8 cellular contexts compared by ENCODE assay signal in the genomic region with DNA sequence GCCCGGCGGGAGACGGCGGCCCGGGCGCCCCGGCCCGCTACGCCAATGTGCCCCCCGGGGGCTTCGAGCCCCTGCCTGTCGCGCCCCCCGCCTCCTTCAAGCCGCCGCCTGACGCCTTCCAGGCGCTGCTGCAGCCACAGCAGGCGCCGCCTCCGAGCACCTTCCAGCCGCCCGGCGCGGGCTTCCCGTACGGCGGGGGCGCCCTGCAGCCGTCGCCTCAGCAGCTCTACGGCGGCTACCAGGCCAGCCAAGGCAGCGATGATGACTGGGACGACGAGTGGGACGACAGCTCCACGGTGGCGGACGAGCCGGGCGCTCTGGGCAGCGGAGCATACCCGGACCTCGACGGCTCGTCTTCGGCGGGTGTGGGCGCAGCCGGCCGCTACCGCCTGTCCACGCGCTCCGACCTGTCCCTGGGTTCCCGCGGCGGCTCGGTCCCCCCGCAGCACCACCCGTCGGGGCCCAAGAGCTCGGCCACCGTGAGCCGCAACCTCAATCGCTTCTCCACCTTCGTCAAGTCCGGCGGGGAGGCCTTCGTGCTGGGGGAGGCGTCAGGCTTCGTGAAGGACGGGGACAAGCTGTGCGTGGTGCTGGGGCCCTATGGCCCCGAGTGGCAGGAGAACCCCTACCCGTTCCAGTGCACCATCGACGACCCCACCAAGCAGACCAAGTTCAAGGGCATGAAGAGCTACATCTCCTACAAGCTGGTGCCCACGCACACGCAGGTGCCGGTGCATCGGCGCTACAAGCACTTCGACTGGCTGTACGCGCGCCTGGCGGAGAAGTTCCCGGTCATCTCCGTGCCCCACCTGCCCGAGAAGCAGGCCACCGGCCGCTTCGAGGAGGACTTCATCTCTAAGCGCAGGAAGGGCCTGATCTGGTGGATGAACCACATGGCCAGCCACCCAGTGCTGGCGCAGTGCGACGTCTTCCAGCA. TPM values are rescaled to one million over a fixed set of nuclear protein-coding genes. Genes with fewer than 3 reads are reported as not detected.
A peak's percentile ranks its signal among the peaks of the same experiment; 100 is the strongest.
DNase-seq lines count a peak whose midpoint lies in the region; ATAC-seq, FAIRE-seq and TF ChIP-seq lines count a peak whose summit lies in the region.

No MANE protein-coding gene starts in this region.

- POLR2A ChIA-PET in BJ (lab: Charles Lee) = interaction anchor here (0.5 kb wide), 1 partner anchor 134 kb away, joined by 3 read pairs; no protein-coding TSS in a partner anchor

- DNase-seq in BJ (ENCODE audit: low read depth) = no peak
- peak; percentile 11 for DNase-seq in HT1080 (ENCODE audit: low read depth)
- DNase-seq in UCSD-AML1 (lab: John Stamatoyannopoulos, UW; ENCODE audit: unreplicated experiment) = peak; percentile 60
- peak in 1 of 2 donors; percentile 58 for DNase-seq in breast epithelium (ENCODE audit: low spot score in 2 of 2)
- peak; percentile 91 for DNase-seq in kidney
- peak; percentile 57 for DNase-seq in stimulated activated CD4-positive, alpha-beta T cell treated with anti-CD3 and anti-CD28 coated beads, Interleukin-1b, Interleukin-23, amount 100 ng/mL, for 48 hours
- no peak for DNase-seq in DMS79 (lab: John Stamatoyannopoulos, UW)

- peak; percentile 18 for ATAC-seq in GM19452 (IDR thresholded peaks at IDR 0.05; ENCODE audit: unreplicated experiment)

- H3K27ac ChIP-seq in breast epithelium (peak overlapping the region; percentile 95 to 97), kidney (ENCODE audit: low read depth in 2 of 2, low read length in 2 of 2) (peak overlapping the region; percentile 87 to 90)

- H3K9ac ChIP-seq in kidney (ENCODE audit: low read length in 2 of 2) = peak overlapping the region; percentile 65 to 83

- intact Hi-C loops in breast epithelium (cut with DNase I; ENCODE audit: low total_unique reads) (loop anchor here (5.0 kb wide), 1 partner anchor 329 kb away; no protein-coding TSS in a partner anchor), kidney (cut with DNase I) (no loop called here)

- TF ChIP-seq CTCF in BJ (IDR thresholded peaks at IDR 0.05; ENCODE audit: insufficient read depth, low read depth, low read length) (0 out of 2 replicates have a peak, but pooled peaks have one; percentile 2), breast epithelium (IDR thresholded peaks at IDR 0.05) (no peak), kidney (IDR thresholded peaks at IDR 0.05; ENCODE audit: borderline replicate concordance, extremely low read depth, insufficient read depth) (no peak)

- peaks cover 8% of the 10 kb centered on the region in 2 donors for H3K4me1 ChIP-seq in breast epithelium
- H3K4me1 ChIP-seq in kidney (ENCODE audit: control insufficient read depth in 1 of 2, insufficient read depth in 1 of 2, low read depth in 1 of 2, low read length in 2 of 2) = peaks cover 7 to 30% of the 10 kb centered on the region in 2 donors

- peak overlapping the region; percentile 65 for H3K4me3 ChIP-seq in BJ (ENCODE audit: low read depth, low read length)
- H3K4me3 ChIP-seq in breast epithelium = peak overlapping the region; percentile 62 to 95 (median 85)
- H3K4me3 ChIP-seq in kidney (ENCODE audit: low read length in 2 of 2) = peak overlapping the region; percentile 60 to 90

- H3K27me3 ChIP-seq in BJ (ENCODE audit: control insufficient read depth, insufficient read depth, low read length) = no peaks in the 10 kb centered on the region
- H3K27me3 ChIP-seq in breast epithelium = no peaks in the 10 kb centered on the region

- CTCF ChIA-PET in BJ (lab: Yijun Ruan, JAX) = interaction anchor here (0.6 to 4.6 kb wide), 47 partner anchors 13 to 766 kb away, joined by 3 to 110 read pairs (median 6); a partner anchor contains a TSS

- H3K36me3 ChIP-seq in BJ (ENCODE audit: control insufficient read depth, insufficient read depth, low read length) (peaks cover 11% of the 10 kb centered on the region), breast epithelium (no peaks in the 10 kb centered on the region), kidney (ENCODE audit: control insufficient read depth in 1 of 2, insufficient read depth in 2 of 2, low read length in 2 of 2) (no peaks in the 10 kb centered on the region)

- FAIRE-seq in kidney (lab: Jason Lieb, UNC) = no peak

- H3K9me3 ChIP-seq in breast epithelium (no peaks in the 10 kb centered on the region), kidney (ENCODE audit: control insufficient read depth in 1 of 2, low read length in 2 of 2) (no peaks in the 10 kb centered on the region)

- TF ChIP-seq POLR2A in breast epithelium (IDR thresholded peaks at IDR 0.05) = no peak

RNA-seq across cellular contexts. Expression of a gene that starts 0.9 kb away (rescaled TPM):
- polyA plus RNA-seq in BJ (2011; rRNA removed) = 33.3 and 47.0 TPM in 2 replicates
- polyA minus RNA-seq in BJ (2011; rRNA and poly(A)+ RNA removed) = 61.0 and 66.9 TPM in 2 replicates
- total RNA-seq in HT1080 (2014; rRNA removed; shearing (Covaris generic)) = 9.4 and 14.5 TPM in 2 replicates
- 5.7 and 6.1 TPM in 2 replicates for polyA plus RNA-seq in HT1080 (2015; cell fraction: cytosol; rRNA removed)
- 3.9 and 4.6 TPM in 2 replicates for polyA plus RNA-seq in HT1080 (2015; cell fraction: nucleus; rRNA removed)
- 10 to 100 TPM; 29.2 to 37.3 (median 33.1) TPM for total RNA-seq in breast epithelium
- total RNA-seq in kidney = 40.5 TPM
- polyA plus RNA-seq in kidney (ENCODE audit: insufficient read depth, low read depth, low replicate concordance) = 10.4 TPM

Comparison
In these comparisons a context has a peak if more than half of its experiments do, and no peak if none do; other contexts are left out.
1. DNase-seq: peak in HT1080 (single experiment), UCSD-AML1 (single experiment), kidney (single experiment) and stimulated activated CD4-positive, alpha-beta T cell treated with anti-CD3 and anti-CD28 coated beads, Interleukin-1b, Interleukin-23, amount 100 ng/mL, for 48 hours (single experiment); none in BJ (single experiment) and DMS79 (single experiment).
2. Peak in every context shown above with its lines, with median percentiles within 50 percentile points of each other: H3K4me3 ChIP-seq.